In the genomic region with DNA sequence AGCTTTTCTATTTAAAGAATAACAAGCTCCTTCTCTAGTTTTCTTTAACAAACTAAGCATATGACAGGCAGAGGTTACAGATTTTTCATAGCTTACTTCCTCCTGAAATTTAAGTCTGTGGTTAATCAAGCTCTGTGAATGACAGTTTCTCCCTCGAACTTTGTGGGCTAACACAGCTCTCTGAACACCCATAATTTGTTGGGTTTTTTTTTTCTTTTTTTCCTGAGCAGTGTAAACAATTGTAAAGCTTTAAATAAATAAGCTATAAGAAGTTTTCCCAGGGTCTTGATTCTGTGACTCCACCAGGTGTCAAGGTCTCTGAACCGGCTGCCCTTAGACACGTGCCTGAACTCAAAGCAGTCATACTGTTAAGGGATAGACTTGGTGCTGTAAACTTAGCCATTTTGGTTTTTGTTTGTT, we compare ENCODE assay signal across 9 cellular contexts.
DNase-seq lines count a peak whose midpoint lies in the region; ATAC-seq, FAIRE-seq and TF ChIP-seq lines count a peak whose summit lies in the region.
"Had no signal": no experiment of that assay in that cellular context is flagged by ENCODE, and none has a peak within 500 bp of the region (broad histone marks: within the 10 kb centered on the region; RNA-seq: fewer than 3 reads in every experiment).

No MANE protein-coding gene starts in this region.

- H3K27me3 Mint-ChIP-seq in endodermal cell (ENCODE audit: insufficient read depth), result no peaks in the 10 kb centered on the region

- H3K27ac Mint-ChIP-seq in endodermal cell, result peak overlapping the region; percentile 30

- H3K4me3 ChIP-seq in endodermal cell (ENCODE audit: low read length), result no peak overlapping the region
- no peak overlapping the region for H3K4me3 ChIP-seq in kidney (ENCODE audit: low read length in 2 of 2)
- H3K4me3 ChIP-seq in adrenal gland, result no peak overlapping the region
- H3K4me3 ChIP-seq in body of pancreas, result no peak overlapping the region

- no peaks in the 10 kb centered on the region for H3K36me3 ChIP-seq in endodermal cell (ENCODE audit: control insufficient read depth, insufficient read depth, low read length)
- no peaks in the 10 kb centered on the region for H3K36me3 ChIP-seq in kidney (ENCODE audit: control insufficient read depth in 1 of 2, insufficient read depth in 2 of 2, low read length in 2 of 2)
- no peaks in the 10 kb centered on the region for H3K36me3 ChIP-seq in adrenal gland (replicated peaks in 1 of 2)
- no peaks in the 10 kb centered on the region for H3K36me3 ChIP-seq in body of pancreas (replicated peaks in 1 of 2; ENCODE audit: insufficient read depth in 1 of 2, low read depth in 2 of 2)

- peaks cover 13% of the 10 kb centered on the region for H3K4me1 ChIP-seq in endodermal cell (ENCODE audit: control insufficient read depth, insufficient read depth, low read length)
- H3K4me1 ChIP-seq in kidney (ENCODE audit: control insufficient read depth in 1 of 2, insufficient read depth in 1 of 2, low read depth in 1 of 2, low read length in 2 of 2), result no peaks in the 10 kb centered on the region
- peaks cover 0 to 8% of the 10 kb centered on the region in 2 donors for H3K4me1 ChIP-seq in adrenal gland (replicated peaks in 1 of 2)
- H3K4me1 ChIP-seq in body of pancreas, result peaks cover 8% of the 10 kb centered on the region

- WGBS in endodermal cell (ENCODE audit: insufficient coverage in 1 of 2, insufficient read length in 1 of 2), 2 experiments, result 83 to 92% methylated on average over 2 to 3 of the region's 3 CpGs
- 46 to 56% (median 51%) methylated on average over 3 of the region's 3 CpGs for WGBS in adrenal gland, 4 donors
- 28 to 29% methylated on average over 3 of the region's 3 CpGs for WGBS in body of pancreas, 2 donors

- peaks cover 33% of the 10 kb centered on the region for H3K4me1 Mint-ChIP-seq in endodermal cell

- H3K27me3 ChIP-seq in endodermal cell (ENCODE audit: control insufficient read depth, insufficient read depth, low read length, poor library complexity, severe bottlenecking) (no peaks in the 10 kb centered on the region), adrenal gland (no peaks in the 10 kb centered on the region), body of pancreas (no peaks in the 10 kb centered on the region)

- DNase-seq in GM12891 (ENCODE audit: insufficient read length, low spot score) (no peak), KBM-7 (peak; percentile 86), endodermal cell (no peak), kidney (no peak), Right ventricle myocardium superior (no peak), adrenal gland (no peak), body of pancreas (no peak)

- H3K9me3 Mint-ChIP-seq in endodermal cell, result peaks cover 6% of the 10 kb centered on the region

- H3K4me3 Mint-ChIP-seq in endodermal cell, result no peak overlapping the region

- FAIRE-seq in GM12891 (lab: Jason Lieb, UNC), result no peak
- FAIRE-seq in kidney (lab: Jason Lieb, UNC), result no peak
- FAIRE-seq: astrocyte had no signal

- in situ Hi-C loops in KBM-7 (cut with MboI; ENCODE audit: low pct_unique_long_range_greater_than_20kb, low sequenced_read_pairs), result loop anchor here (25.0 kb wide), 1 partner anchor 179 kb away; no protein-coding TSS in a partner anchor

- H3K9ac ChIP-seq in endodermal cell (ENCODE audit: extremely low read depth, low read length, poor library complexity, severe bottlenecking) (no peak overlapping the region), kidney (ENCODE audit: low read length in 2 of 2) (no peak overlapping the region)

- intact Hi-C loops in kidney (cut with DNase I), result no loop called here
- intact Hi-C loops in Right ventricle myocardium superior (cut with DNase I), result no loop called here
- intact Hi-C loops in adrenal gland (cut with DNase I), result no loop called here
- intact Hi-C loops in body of pancreas (cut with DNase I), result no loop called here

- TF ChIP-seq POLR2A in GM12891 (IDR thresholded peaks at IDR 0.05; ENCODE audit: low read depth, low read length) (no peak), adrenal gland (IDR thresholded peaks at IDR 0.05) (no peak), body of pancreas (IDR thresholded peaks at IDR 0.05) (no peak)

- H3K36me3 Mint-ChIP-seq in endodermal cell (ENCODE audit: low read depth), result no peaks in the 10 kb centered on the region

- no peak overlapping the region for H3K27ac ChIP-seq in endodermal cell (ENCODE audit: low read depth, low read length)
- no peak overlapping the region for H3K27ac ChIP-seq in kidney (ENCODE audit: low read depth in 2 of 2, low read length in 2 of 2)
- no peak overlapping the region for H3K27ac ChIP-seq in adrenal gland
- H3K27ac ChIP-seq in body of pancreas, result peak overlapping the region in 1 of 4 donors; percentile 24

- no peak for TF ChIP-seq CTCF in endodermal cell (conservative IDR thresholded peaks at IDR 0.05)
- TF ChIP-seq CTCF in kidney (IDR thresholded peaks at IDR 0.05; ENCODE audit: borderline replicate concordance, extremely low read depth, insufficient read depth), result no peak
- no peak for TF ChIP-seq CTCF in adrenal gland (IDR thresholded peaks at IDR 0.05)
- TF ChIP-seq CTCF in body of pancreas (IDR thresholded peaks at IDR 0.05), result no peak

- H3K9me3 ChIP-seq in endodermal cell (ENCODE audit: control insufficient read depth, low read length) (no peaks in the 10 kb centered on the region), kidney (ENCODE audit: control insufficient read depth in 1 of 2, low read length in 2 of 2) (no peaks in the 10 kb centered on the region), adrenal gland (replicated peaks in 1 of 3) (no peaks in the 10 kb centered on the region), body of pancreas (no peaks in the 10 kb centered on the region)

- ATAC-seq in GM21576 (IDR thresholded peaks at IDR 0.05; ENCODE audit: unreplicated experiment), result peak; percentile 75
- ATAC-seq in Right ventricle myocardium superior (ENCODE audit: poor library complexity), result no peak
- no peak for ATAC-seq in body of pancreas

TF ChIP-seq in GM12891, 5 proteins besides CTCF, POLR2A, EP300 and RAD21:
- TF ChIP-seq SPI1 (IDR thresholded peaks at IDR 0.05; ENCODE audit: low read depth, low read length), result 0 out of 2 replicates have a peak, but pooled peaks have one; percentile 25
- TF ChIP-seq TAF1 (IDR thresholded peaks at IDR 0.05; ENCODE audit: low read depth, low read length), result no peak
- no peak for TF ChIP-seq PAX5 (IDR thresholded peaks at IDR 0.05; ENCODE audit: insufficient read depth, low read length, severe bottlenecking)
- no peak for TF ChIP-seq POU2F2 (IDR thresholded peaks at IDR 0.05; ENCODE audit: low read depth, low read length)
- no peak for TF ChIP-seq POLR2AphosphoS5 (IDR thresholded peaks at IDR 0.05; ENCODE audit: low read depth, low read length)
TF ChIP-seq in GM12891: peak in this region for 1.
